In genomic region chr2:47301277-47301618, GRCh38 we compare ENCODE assay signal across 14 cellular contexts.
A peak's percentile ranks its signal among the peaks of the same experiment; 100 is the strongest.
DNase-seq lines count a peak whose midpoint lies in the region; ATAC-seq, FAIRE-seq and TF ChIP-seq lines count a peak whose summit lies in the region.
"Had no signal": no experiment of that assay in that cellular context is flagged by ENCODE, and none has a peak within 500 bp of the region (broad histone marks: within the 10 kb centered on the region; RNA-seq: fewer than 3 reads in every experiment).

No MANE protein-coding gene starts in this region.

- peaks cover 30% of the 10 kb centered on the region for H3K27me3 Mint-ChIP-seq in T-helper 17 cell
- H3K27me3 Mint-ChIP-seq in activated T-helper 17 cell treated with anti-CD3 and anti-CD28 coated beads, Interleukin-2, amount 50 U/mL, for 72 hours, result peaks cover 10% of the 10 kb centered on the region

- ATAC-seq in GM19467 (IDR thresholded peaks at IDR 0.05; ENCODE audit: unreplicated experiment) (peak; percentile 44), HG03064 (IDR thresholded peaks at IDR 0.05; ENCODE audit: low read depth, unreplicated experiment) (peak; percentile 49), T-helper 17 cell (peak; percentile 21)
- no peak for ATAC-seq in activated T-helper 17 cell treated with anti-CD3 and anti-CD28 coated beads, Interleukin-2, amount 50 U/mL, for 72 hours (replicated peaks)

- H3K9me3 Mint-ChIP-seq in activated T-helper 17 cell treated with anti-CD3 and anti-CD28 coated beads, Interleukin-2, amount 50 U/mL, for 72 hours, result no peaks in the 10 kb centered on the region
- H3K9me3 Mint-ChIP-seq: activated naive CD4-positive, alpha-beta T cell treated with anti-CD3 and anti-CD28 coated beads, Interleukin-2, amount 10 ng/mL, durations not matched to agents 7 days and 5 days; mesothelial cell of epicardium had no signal

- no peak for FAIRE-seq in GM12891 (lab: Jason Lieb, UNC)
- FAIRE-seq in urothelium cell line (lab: Jason Lieb, UNC), result no peak

- no peak for TF ChIP-seq POLR2A in GM12891 (IDR thresholded peaks at IDR 0.05; ENCODE audit: low read depth, low read length)

- no peaks in the 10 kb centered on the region for H3K36me3 Mint-ChIP-seq in T-helper 17 cell (ENCODE audit: low read depth)
- no peaks in the 10 kb centered on the region for H3K36me3 Mint-ChIP-seq in activated T-helper 17 cell treated with anti-CD3 and anti-CD28 coated beads, Interleukin-2, amount 50 U/mL, for 72 hours (ENCODE audit: low read depth)
- H3K36me3 Mint-ChIP-seq: activated naive CD4-positive, alpha-beta T cell treated with anti-CD3 and anti-CD28 coated beads, Interleukin-2, amount 10 ng/mL, durations not matched to agents 7 days and 5 days had no signal

- H3K27ac Mint-ChIP-seq in T-helper 17 cell, result no peak overlapping the region
- H3K27ac Mint-ChIP-seq in activated T-helper 17 cell treated with anti-CD3 and anti-CD28 coated beads, Interleukin-2, amount 50 U/mL, for 72 hours, result no peak overlapping the region
- H3K27ac Mint-ChIP-seq: activated naive CD4-positive, alpha-beta T cell treated with anti-CD3 and anti-CD28 coated beads, Interleukin-2, amount 10 ng/mL, durations not matched to agents 7 days and 5 days; mesothelial cell of epicardium had no signal

- no peaks in the 10 kb centered on the region for H3K9me3 ChIP-seq in T-helper 17 cell (ENCODE audit: control insufficient read depth, low read length, poor library complexity, severe bottlenecking)

- DNase-seq in GM12891 (ENCODE audit: insufficient read length, low spot score) (no peak), T-helper 17 cell (no peak), NOMO-1 (lab: John Stamatoyannopoulos, UW; ENCODE audit: unreplicated experiment in 2 of 2) (no peak), urothelium cell line (ENCODE audit: low spot score) (no peak), HCEC 1CT (no peak)
- DNase-seq: activated CD4-positive, alpha-beta T cell treated with anti-CD3 and anti-CD28 coated beads for 1 hour; activated naive CD4-positive, alpha-beta T cell treated with anti-CD3 and anti-CD28 coated beads, Interleukin-2, amount 10 ng/mL, durations not matched to agents 7 days and 5 days; dermis blood vessel endothelial cell; NCI-H187 treated with DMSO at 0.1 percent for 48 hours; Right ventricle myocardium superior had no signal

- H3K4me1 Mint-ChIP-seq in T-helper 17 cell, result peaks cover 10% of the 10 kb centered on the region
- no peaks in the 10 kb centered on the region for H3K4me1 Mint-ChIP-seq in activated T-helper 17 cell treated with anti-CD3 and anti-CD28 coated beads, Interleukin-2, amount 50 U/mL, for 72 hours

- peak overlapping the region; percentile 45 for H3K4me3 Mint-ChIP-seq in T-helper 17 cell
- no peak overlapping the region for H3K4me3 Mint-ChIP-seq in activated T-helper 17 cell treated with anti-CD3 and anti-CD28 coated beads, Interleukin-2, amount 50 U/mL, for 72 hours
- H3K4me3 Mint-ChIP-seq: activated naive CD4-positive, alpha-beta T cell treated with anti-CD3 and anti-CD28 coated beads, Interleukin-2, amount 10 ng/mL, durations not matched to agents 7 days and 5 days; mesothelial cell of epicardium had no signal

TF ChIP-seq in GM12891, 5 proteins besides CTCF, POLR2A, EP300 and RAD21:
- TF ChIP-seq POU2F2 (IDR thresholded peaks at IDR 0.05; ENCODE audit: low read depth, low read length) (peak; percentile 43; the same call in 1 of the 2 replicates), PAX5 (IDR thresholded peaks at IDR 0.05; ENCODE audit: insufficient read depth, low read length, severe bottlenecking) (no peak)
